In genomic region chr5:179732918-179733763, GRCh38 we compare ENCODE assay signal across 8 cellular contexts. TPM values are rescaled to one million over a fixed set of nuclear protein-coding genes. Genes with fewer than 3 reads are reported as not detected.
A peak's percentile ranks its signal among the peaks of the same experiment; 100 is the strongest.
DNase-seq lines count a peak whose midpoint lies in the region; ATAC-seq and TF ChIP-seq lines count a peak whose summit lies in the region.

No MANE protein-coding gene starts in this region.

- H3K27ac ChIP-seq in cingulate gyrus (ENCODE audit: low read depth, low read length), result peak overlapping the region; percentile 81
- H3K27ac ChIP-seq in left lung, result peak overlapping the region; percentile 95 to 96

- DNase-seq in DMS53 treated with DMSO at 0.1 percent for 48 hours (lab: John Stamatoyannopoulos, UW; ENCODE audit: unreplicated experiment) (peak; percentile 12), T-helper 9 cell (peak; percentile 32), left lung (peak in 1 of 2 donors; percentile 54), SKM-1 (lab: John Stamatoyannopoulos, UW; ENCODE audit: unreplicated experiment) (no peak)
- peak; percentile 9 for DNase-seq in stimulated activated CD4-positive, alpha-beta T cell treated with anti-CD3 and anti-CD28 coated beads, Interleukin-2, amount 100 ng/mL, for 4 hours (ENCODE audit: low read depth)

- peaks cover 10 to 73% of the 10 kb centered on the region in 2 donors for H3K4me1 ChIP-seq in left lung

- H3K36me3 ChIP-seq in left lung, result peaks cover 0 to 27% of the 10 kb centered on the region in 2 donors

- no peaks in the 10 kb centered on the region for H3K9me3 ChIP-seq in left lung

- H3K27me3 ChIP-seq in left lung, result no peaks in the 10 kb centered on the region

- intact Hi-C loops in left lung (cut with DNase I), result no loop called here

- no peak for TF ChIP-seq CTCF in left lung (IDR thresholded peaks at IDR 0.05)

- peak overlapping the region; percentile 64 to 81 for H3K4me3 ChIP-seq in left lung

- ATAC-seq in GM19467 (IDR thresholded peaks at IDR 0.05; ENCODE audit: unreplicated experiment), result peak; percentile 31
- peak; percentile 5 for ATAC-seq in HG03565 (IDR thresholded peaks at IDR 0.05; ENCODE audit: unreplicated experiment)
- peak; percentile 52 for ATAC-seq in left lung

RNA-seq across cellular contexts. Expression of gene MAML1, which starts 0.5 kb away (rescaled TPM):
- total RNA-seq in left lung, result 10 to 100 TPM; 23.8 to 25.2 TPM

RNA-seq across cellular contexts. Expression of gene CANX, which starts 34.4 kb away (rescaled TPM):
- total RNA-seq in left lung, result 100 to 1,000 TPM; 577 to 872 TPM

RNA-seq across cellular contexts. Expression of gene CBY3, which starts 52.3 kb away (rescaled TPM):
- total RNA-seq in left lung, result not detected
